In the genomic region with DNA sequence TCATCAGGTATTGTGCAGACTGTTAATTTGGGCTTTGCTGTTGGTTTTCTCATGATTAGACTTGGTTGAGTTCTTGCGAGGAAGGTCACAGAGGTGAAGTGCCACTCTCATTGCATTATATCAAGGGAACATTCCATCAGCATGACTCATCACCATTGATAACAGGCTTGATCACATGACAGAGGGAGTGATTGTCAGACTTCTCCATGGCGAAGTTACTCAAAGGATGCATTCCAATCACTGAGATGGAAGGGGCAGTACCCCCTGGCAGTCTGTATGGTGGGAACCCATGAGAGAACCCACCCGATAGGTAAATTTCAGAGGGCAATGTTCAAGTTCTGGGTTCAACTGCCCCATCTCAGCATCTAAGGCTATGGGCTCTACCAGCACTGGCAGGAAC, we compare ENCODE assay signal across 3 cellular contexts.
TF ChIP-seq lines count a peak whose summit lies in the region.

No MANE protein-coding gene starts in this region.

TF ChIP-seq in IMR-90, 13 proteins besides CTCF, POLR2A, EP300 and RAD21:
- TF ChIP-seq FOS (IDR thresholded peaks at IDR 0.05; ENCODE audit: low read depth, low read length) (peak; percentile 27; the same call in 1 of the 2 replicates), RCOR1 (IDR thresholded peaks at IDR 0.05; ENCODE audit: insufficient replicate concordance, low read length) (no peak), MAFK (IDR thresholded peaks at IDR 0.05; ENCODE audit: low read depth, low read length) (no peak), SMC3 (IDR thresholded peaks at IDR 0.05; ENCODE audit: low read depth, low read length) (no peak), MXI1 (IDR thresholded peaks at IDR 0.05; ENCODE audit: borderline replicate concordance, low read depth, low read length) (no peak)
- TF ChIP-seq, protein P1, sequence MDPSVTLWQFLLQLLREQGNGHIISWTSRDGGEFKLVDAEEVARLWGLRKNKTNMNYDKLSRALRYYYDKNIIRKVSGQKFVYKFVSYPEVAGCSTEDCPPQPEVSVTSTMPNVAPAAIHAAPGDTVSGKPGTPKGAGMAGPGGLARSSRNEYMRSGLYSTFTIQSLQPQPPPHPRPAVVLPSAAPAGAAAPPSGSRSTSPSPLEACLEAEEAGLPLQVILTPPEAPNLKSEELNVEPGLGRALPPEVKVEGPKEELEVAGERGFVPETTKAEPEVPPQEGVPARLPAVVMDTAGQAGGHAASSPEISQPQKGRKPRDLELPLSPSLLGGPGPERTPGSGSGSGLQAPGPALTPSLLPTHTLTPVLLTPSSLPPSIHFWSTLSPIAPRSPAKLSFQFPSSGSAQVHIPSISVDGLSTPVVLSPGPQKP (IDR thresholded peaks at IDR 0.05; ENCODE audit: borderline replicate concordance, low read depth, low read length) = no peak
- TF ChIP-seq, protein P2, sequence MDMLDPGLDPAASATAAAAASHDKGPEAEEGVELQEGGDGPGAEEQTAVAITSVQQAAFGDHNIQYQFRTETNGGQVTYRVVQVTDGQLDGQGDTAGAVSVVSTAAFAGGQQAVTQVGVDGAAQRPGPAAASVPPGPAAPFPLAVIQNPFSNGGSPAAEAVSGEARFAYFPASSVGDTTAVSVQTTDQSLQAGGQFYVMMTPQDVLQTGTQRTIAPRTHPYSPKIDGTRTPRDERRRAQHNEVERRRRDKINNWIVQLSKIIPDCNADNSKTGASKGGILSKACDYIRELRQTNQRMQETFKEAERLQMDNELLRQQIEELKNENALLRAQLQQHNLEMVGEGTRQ (IDR thresholded peaks at IDR 0.05; ENCODE audit: low read depth, low read length) = no peak

TF ChIP-seq in K562, 482 proteins besides CTCF, POLR2A, EP300 and RAD21 (continues in another document):
- no peak for TF ChIP-seq WHSC1 (IDR thresholded peaks at IDR 0.05; ENCODE audit: low read length)
- peak; percentile 22; the same call in 1 of the 2 replicates for TF ChIP-seq TOE1 (IDR thresholded peaks at IDR 0.05; ENCODE audit: borderline replicate concordance)
- no peak for TF ChIP-seq TOE1 (CRISPR knock-in tag; IDR thresholded peaks at IDR 0.05; ENCODE audit: borderline replicate concordance, low read depth)
- TF ChIP-seq SRSF1 (IDR thresholded peaks at IDR 0.05; ENCODE audit: low read depth, low read length) = no peak
- TF ChIP-seq BHLHE40 (IDR thresholded peaks at IDR 0.05; ENCODE audit: low read length) = 0 out of 2 replicates have a peak, but pooled peaks have one; percentile 27
- TF ChIP-seq, protein P3, sequence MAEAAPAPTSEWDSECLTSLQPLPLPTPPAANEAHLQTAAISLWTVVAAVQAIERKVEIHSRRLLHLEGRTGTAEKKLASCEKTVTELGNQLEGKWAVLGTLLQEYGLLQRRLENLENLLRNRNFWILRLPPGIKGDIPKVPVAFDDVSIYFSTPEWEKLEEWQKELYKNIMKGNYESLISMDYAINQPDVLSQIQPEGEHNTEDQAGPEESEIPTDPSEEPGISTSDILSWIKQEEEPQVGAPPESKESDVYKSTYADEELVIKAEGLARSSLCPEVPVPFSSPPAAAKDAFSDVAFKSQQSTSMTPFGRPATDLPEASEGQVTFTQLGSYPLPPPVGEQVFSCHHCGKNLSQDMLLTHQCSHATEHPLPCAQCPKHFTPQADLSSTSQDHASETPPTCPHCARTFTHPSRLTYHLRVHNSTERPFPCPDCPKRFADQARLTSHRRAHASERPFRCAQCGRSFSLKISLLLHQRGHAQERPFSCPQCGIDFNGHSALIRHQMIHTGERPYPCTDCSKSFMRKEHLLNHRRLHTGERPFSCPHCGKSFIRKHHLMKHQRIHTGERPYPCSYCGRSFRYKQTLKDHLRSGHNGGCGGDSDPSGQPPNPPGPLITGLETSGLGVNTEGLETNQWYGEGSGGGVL (CRISPR knock-in tag; IDR thresholded peaks at IDR 0.05) = no peak

TF ChIP-seq in liver, 16 proteins besides CTCF, POLR2A, EP300 and RAD21:
- TF ChIP-seq FOXA2 (IDR thresholded peaks at IDR 0.05) (no peak), YY1 (IDR thresholded peaks at IDR 0.05) (no peak), GABPA (IDR thresholded peaks at IDR 0.05 in 1 of 2, conservative IDR thresholded peaks at IDR 0.05 in 1 of 2) (no peak), JUND (IDR thresholded peaks at IDR 0.05) (peak; percentile 78 to 85)
- TF ChIP-seq, protein P4, sequence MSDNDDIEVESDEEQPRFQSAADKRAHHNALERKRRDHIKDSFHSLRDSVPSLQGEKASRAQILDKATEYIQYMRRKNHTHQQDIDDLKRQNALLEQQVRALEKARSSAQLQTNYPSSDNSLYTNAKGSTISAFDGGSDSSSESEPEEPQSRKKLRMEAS (IDR thresholded peaks at IDR 0.05) = no peak
